ENCODE assay signal across 8 cellular contexts in genomic region chr10:27099448-27099847, GRCh38. TPM values are rescaled to one million over a fixed set of nuclear protein-coding genes. Genes with fewer than 3 reads are reported as not detected.
A peak's percentile ranks its signal among the peaks of the same experiment; 100 is the strongest.
DNase-seq lines count a peak whose midpoint lies in the region; ATAC-seq and TF ChIP-seq lines count a peak whose summit lies in the region.

No MANE protein-coding gene starts in this region.

- H3K27me3 Mint-ChIP-seq in neural crest cell (ENCODE audit: low read depth): no peaks in the 10 kb centered on the region

- peaks cover 7% of the 10 kb centered on the region for H3K36me3 Mint-ChIP-seq in neural crest cell (ENCODE audit: low read depth)

- peaks cover 0 to 5% (median 0%) of the 10 kb centered on the region in 11 experiments; a peak in 3 of 22 replicates for H3K36me3 ChIP-seq in BLaER1 treated with 17β-estradiol and CSF1 and Interleukin-3, amounts not matched to agents 10 nM and 100 nM
- no peaks in the 10 kb centered on the region for H3K36me3 ChIP-seq in effector memory CD4-positive, alpha-beta T cell (ENCODE audit: control insufficient read depth, insufficient read depth, low read length)

- H3K27ac ChIP-seq in BLaER1 treated with 17β-estradiol and CSF1 and Interleukin-3, amounts not matched to agents 10 nM and 100 nM: peak overlapping the region; percentile 59 to 92 (median 89)
- H3K27ac ChIP-seq in effector memory CD4-positive, alpha-beta T cell (ENCODE audit: insufficient read depth, low read length, poor library complexity, severe bottlenecking): peak overlapping the region; percentile 88

- DNase-seq in NB4 (ENCODE audit: low read depth): no peak
- DNase-seq in effector memory CD4-positive, alpha-beta T cell: no peak
- DNase-seq in neural crest cell (ENCODE audit: low read depth, low spot score): no peak
- no peak for DNase-seq in DMS153 treated with DMSO at 0.1 percent for 48 hours (lab: John Stamatoyannopoulos, UW; ENCODE audit: unreplicated experiment)
- DNase-seq in GM13976 (ENCODE audit: low spot score): no peak

- H3K9me3 Mint-ChIP-seq in neural crest cell: no peaks in the 10 kb centered on the region

- H3K4me1 ChIP-seq in BLaER1 treated with 17β-estradiol and CSF1 and Interleukin-3, amounts not matched to agents 10 nM and 100 nM: peaks cover 15 to 25% (median 20%) of the 10 kb centered on the region in 10 experiments
- H3K4me1 ChIP-seq in effector memory CD4-positive, alpha-beta T cell (ENCODE audit: control insufficient read depth, insufficient read depth, low read length, poor library complexity, severe bottlenecking): peaks cover 9% of the 10 kb centered on the region

- in situ Hi-C loops in GM13976 (cut with MboI; ENCODE audit: low sequenced_read_pairs, unreplicated experiment): no loop called here

- no peak for ATAC-seq in GM21367 (IDR thresholded peaks at IDR 0.05; ENCODE audit: unreplicated experiment)
- no peak for ATAC-seq in GM18861 (IDR thresholded peaks at IDR 0.05; ENCODE audit: unreplicated experiment)

- peak overlapping the region; percentile 78 to 93 (median 89) for H3K9ac ChIP-seq in BLaER1 treated with 17β-estradiol and CSF1 and Interleukin-3, amounts not matched to agents 10 nM and 100 nM

- TF ChIP-seq CTCF in NB4 (IDR thresholded peaks at IDR 0.05; ENCODE audit: low read depth, low read length) (no peak), neural crest cell (conservative IDR thresholded peaks at IDR 0.05) (no peak), GM13976 (IDR thresholded peaks at IDR 0.05; ENCODE audit: borderline replicate concordance, control extremely low read depth, extremely low read depth, insufficient read depth, missing control alignments) (no peak)

- H3K27ac Mint-ChIP-seq in neural crest cell (ENCODE audit: unreplicated experiment): peak overlapping the region; percentile 90

- peak overlapping the region; percentile 61 to 87 (median 73) for H3K4me3 ChIP-seq in BLaER1 treated with 17β-estradiol and CSF1 and Interleukin-3, amounts not matched to agents 10 nM and 100 nM
- peak overlapping the region; percentile 73 for H3K4me3 ChIP-seq in NB4 (ENCODE audit: low read depth, low read length)
- H3K4me3 ChIP-seq in effector memory CD4-positive, alpha-beta T cell (ENCODE audit: insufficient read depth, low read depth, low read length, poor library complexity, severe bottlenecking): peak overlapping the region; percentile 89

- peaks cover 23% of the 10 kb centered on the region for H3K4me1 Mint-ChIP-seq in neural crest cell

- no peaks in the 10 kb centered on the region for H4K20me1 ChIP-seq in BLaER1 treated with 17β-estradiol and CSF1 and Interleukin-3, amounts not matched to agents 10 nM and 100 nM

- H3K9me3 ChIP-seq in BLaER1 treated with 17β-estradiol and CSF1 and Interleukin-3, amounts not matched to agents 10 nM and 100 nM (replicated peaks in 1 of 11): no peaks in the 10 kb centered on the region
- no peaks in the 10 kb centered on the region for H3K9me3 ChIP-seq in effector memory CD4-positive, alpha-beta T cell (ENCODE audit: control insufficient read depth, low read length)

- peak overlapping the region; percentile 81 to 96 (median 90) for H3K4me2 ChIP-seq in BLaER1 treated with 17β-estradiol and CSF1 and Interleukin-3, amounts not matched to agents 10 nM and 100 nM

- no peaks in the 10 kb centered on the region for H3K27me3 ChIP-seq in BLaER1 treated with 17β-estradiol and CSF1 and Interleukin-3, amounts not matched to agents 10 nM and 100 nM
- no peaks in the 10 kb centered on the region for H3K27me3 ChIP-seq in effector memory CD4-positive, alpha-beta T cell (replicated peaks; ENCODE audit: control insufficient read depth, insufficient read depth, low read length, poor library complexity, severe bottlenecking)

- TF ChIP-seq POLR2A in NB4 (IDR thresholded peaks at IDR 0.05; ENCODE audit: extremely low read depth, insufficient read length): no peak

- peak overlapping the region; percentile 91 for H3K4me3 Mint-ChIP-seq in neural crest cell

RNA-seq across cellular contexts. Expression of gene ANKRD26, which starts 0.8 kb away (rescaled TPM):
- total RNA-seq in neural crest cell: 17.5 and 17.8 TPM in 2 replicates

RNA-seq across cellular contexts. Expression of gene YME1L1, which starts 54.7 kb away (rescaled TPM):
- 117 and 123 TPM in 2 replicates for total RNA-seq in neural crest cell

RNA-seq across cellular contexts. Expression of gene MASTL, which starts 55.7 kb away (rescaled TPM):
- 35.0 and 37.0 TPM in 2 replicates for total RNA-seq in neural crest cell
